In the genomic region with DNA sequence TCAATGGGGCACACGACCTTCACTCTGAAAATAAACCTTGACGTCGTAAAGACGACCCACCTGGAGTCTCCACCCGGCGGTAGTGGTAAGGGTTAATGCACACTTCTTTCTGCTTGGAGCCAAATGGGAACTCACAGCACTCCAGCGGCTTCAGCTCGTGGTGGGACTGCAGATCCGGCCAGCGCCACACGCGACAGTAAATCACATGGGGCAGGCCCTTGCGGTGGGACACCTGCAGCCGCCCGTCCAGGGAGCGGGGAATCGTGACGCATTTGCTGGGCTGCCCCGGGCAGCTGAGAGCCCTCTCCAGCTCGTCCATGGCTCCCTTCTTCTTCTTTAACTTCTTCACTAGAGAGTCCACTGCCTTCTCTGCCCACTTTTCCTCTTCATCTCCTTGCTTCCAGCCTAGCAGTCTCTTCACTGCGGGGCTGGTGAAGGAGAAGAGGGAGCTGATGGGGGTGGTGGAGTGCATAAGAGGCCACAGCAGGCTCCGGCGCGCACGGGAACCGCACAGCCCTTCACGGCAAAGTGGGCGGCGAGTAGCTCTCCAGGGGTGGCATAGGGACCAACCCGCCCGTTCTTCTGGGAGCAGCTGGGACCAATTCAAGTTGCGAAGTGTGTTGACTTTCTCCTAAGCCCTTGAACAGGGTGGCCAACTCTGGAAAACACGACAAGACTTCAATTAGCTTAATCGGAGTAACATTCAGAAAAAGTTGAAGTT, we compare ENCODE assay signal across 29 cellular contexts. TPM values are rescaled to one million over a fixed set of nuclear protein-coding genes. Genes with fewer than 3 reads are reported as not detected.
"Had no signal": no experiment of that assay in that cellular context is flagged by ENCODE, and none has a peak within 500 bp of the region (broad histone marks: within the 10 kb centered on the region; RNA-seq: fewer than 3 reads in every experiment).

No MANE protein-coding gene starts in this region.

- H3K9me3 Mint-ChIP-seq: activated B cell treated with CpG ODN at 0.5 μM for 24 hours; activated CD4-positive, alpha-beta T cell treated with anti-CD3 and anti-CD28 coated beads, Interleukin-2, amount 10 ng/mL, durations not matched to agents 24 days and 14 days; activated naive CD4-positive, alpha-beta T cell treated with anti-CD3 and anti-CD28 coated beads, Interleukin-2, amount 50 U/mL, for 24 hours; activated T-cell treated with anti-CD3 and anti-CD28 coated beads, Interleukin-2, amount 50 U/mL, for 24 hours; activated T-helper 1 cell treated with anti-CD3 and anti-CD28 coated beads, Interleukin-12 subunit alpha, Interleukin-12 subunit beta, Interleukin-2, Interleukin-4 antibody, amounts not matched to agents 30 ng/mL and 10 ng/mL and 1 ng/mL, durations not matched to agents 14 hours and 24 hours and 36 hours had no signal

- H3K4me3 Mint-ChIP-seq: activated B cell treated with CpG ODN at 0.5 μM for 24 hours; activated CD4-positive, alpha-beta T cell treated with anti-CD3 and anti-CD28 coated beads, Interleukin-2, amount 10 ng/mL, durations not matched to agents 24 days and 14 days; activated CD8-positive, alpha-beta memory T cell treated with anti-CD3 and anti-CD28 coated beads, Interleukin-2, amount 10 ng/mL, durations not matched to agents 7 days and 5 days; activated naive CD4-positive, alpha-beta T cell treated with anti-CD3 and anti-CD28 coated beads, Interleukin-2, amount 50 U/mL, for 24 hours; activated T-cell treated with anti-CD3 and anti-CD28 coated beads, Interleukin-2, amount 50 U/mL, for 24 hours; activated T-helper 1 cell treated with anti-CD3 and anti-CD28 coated beads, Interleukin-12 subunit alpha, Interleukin-12 subunit beta, Interleukin-2, Interleukin-4 antibody, amounts not matched to agents 30 ng/mL and 10 ng/mL and 1 ng/mL, durations not matched to agents 14 hours and 24 hours and 36 hours; T-helper 17 cell had no signal

- H3K36me3 ChIP-seq: breast epithelium, MG63 had no signal

- H3K27ac Mint-ChIP-seq: activated B cell treated with CpG ODN at 0.5 μM for 24 hours; activated CD4-positive, alpha-beta T cell treated with anti-CD3 and anti-CD28 coated beads, Interleukin-2, amount 10 ng/mL, durations not matched to agents 24 days and 14 days; activated CD8-positive, alpha-beta memory T cell treated with anti-CD3 and anti-CD28 coated beads, Interleukin-2, amount 10 ng/mL, durations not matched to agents 7 days and 5 days; activated naive CD4-positive, alpha-beta T cell treated with anti-CD3 and anti-CD28 coated beads, Interleukin-2, amount 50 U/mL, for 24 hours; activated T-cell treated with anti-CD3 and anti-CD28 coated beads, Interleukin-2, amount 50 U/mL, for 24 hours; activated T-helper 1 cell treated with anti-CD3 and anti-CD28 coated beads, Interleukin-12 subunit alpha, Interleukin-12 subunit beta, Interleukin-2, Interleukin-4 antibody, amounts not matched to agents 30 ng/mL and 10 ng/mL and 1 ng/mL, durations not matched to agents 14 hours and 24 hours and 36 hours; T-helper 17 cell had no signal

- H3K27ac ChIP-seq: breast epithelium had no signal

- DNase-seq: activated B cell treated with CpG ODN at 0.5 μM for 24 hours; activated CD4-positive, alpha-beta T cell treated with anti-CD3 and anti-CD28 coated beads for 1 hour; activated CD4-positive, alpha-beta T cell treated with anti-CD3 and anti-CD28 coated beads, Interleukin-2, amount 10 ng/mL, durations not matched to agents 24 days and 14 days; activated CD4-positive, alpha-beta T cell treated with anti-CD3 and anti-CD28 coated beads, Interleukin-2, amount 50 U/mL, for 48 hours; activated CD8-positive, alpha-beta memory T cell treated with anti-CD3 and anti-CD28 coated beads, Interleukin-2, amount 10 ng/mL, durations not matched to agents 7 days and 5 days; activated effector memory CD4-positive, alpha-beta T cell treated with Interleukin-2 at 50 U/mL for 16 hours; activated naive CD4-positive, alpha-beta T cell; activated T-cell treated with anti-CD3 and anti-CD28 coated beads, Interleukin-2, amount 50 U/mL, for 24 hours; aorta; central memory CD4-positive, alpha-beta T cell; MG63; MV-4-11; NCI-H1092 treated with DMSO at 0.1 percent for 48 hours; NCI-H1417 treated with DMSO at 0.1 percent for 48 hours; NCI-H1694; NCI-H2029; NCI-H2107; NCI-H2171 treated with DMSO at 0.1 percent for 48 hours; NCI-H226; NCI-H510A treated with DMSO at 0.1 percent for 48 hours; NCI-H69; PC-3; SHP77 treated with DMSO at 0.1 percent for 48 hours; T-helper 17 cell; T-helper 9 cell had no signal

- FAIRE-seq: RCC 7860 had no signal

- H3K9me3 ChIP-seq: breast epithelium, MG63 had no signal

- H3K27me3 ChIP-seq: breast epithelium, MG63 had no signal

- H3K4me3 ChIP-seq: breast epithelium, MG63 had no signal

- H3K4me1 Mint-ChIP-seq: activated B cell treated with CpG ODN at 0.5 μM for 24 hours; activated CD4-positive, alpha-beta T cell treated with anti-CD3 and anti-CD28 coated beads, Interleukin-2, amount 10 ng/mL, durations not matched to agents 24 days and 14 days; activated CD8-positive, alpha-beta memory T cell treated with anti-CD3 and anti-CD28 coated beads, Interleukin-2, amount 10 ng/mL, durations not matched to agents 7 days and 5 days; activated naive CD4-positive, alpha-beta T cell treated with anti-CD3 and anti-CD28 coated beads, Interleukin-2, amount 50 U/mL, for 24 hours; T-helper 17 cell had no signal

- H3K4me1 ChIP-seq: breast epithelium had no signal

- H3K36me3 Mint-ChIP-seq: activated CD8-positive, alpha-beta memory T cell treated with anti-CD3 and anti-CD28 coated beads, Interleukin-2, amount 10 ng/mL, durations not matched to agents 7 days and 5 days; activated naive CD4-positive, alpha-beta T cell treated with anti-CD3 and anti-CD28 coated beads, Interleukin-2, amount 50 U/mL, for 24 hours had no signal

- ATAC-seq: activated CD8-positive, alpha-beta memory T cell treated with anti-CD3 and anti-CD28 coated beads, Interleukin-2, amount 10 ng/mL, durations not matched to agents 7 days and 5 days; PC-3; T-helper 17 cell had no signal

RNA-seq across cellular contexts. Expression of gene SMAD9, which starts 40.7 kb away (rescaled TPM):
- total RNA-seq: activated B cell treated with CpG ODN at 0.5 μM for 24 hours; activated CD8-positive, alpha-beta memory T cell treated with anti-CD3 and anti-CD28 coated beads, Interleukin-2, amount 10 ng/mL, durations not matched to agents 7 days and 5 days; T-helper 17 cell had no signal
